Comparison of ENCODE assay signal across 8 cellular contexts in the genomic region with DNA sequence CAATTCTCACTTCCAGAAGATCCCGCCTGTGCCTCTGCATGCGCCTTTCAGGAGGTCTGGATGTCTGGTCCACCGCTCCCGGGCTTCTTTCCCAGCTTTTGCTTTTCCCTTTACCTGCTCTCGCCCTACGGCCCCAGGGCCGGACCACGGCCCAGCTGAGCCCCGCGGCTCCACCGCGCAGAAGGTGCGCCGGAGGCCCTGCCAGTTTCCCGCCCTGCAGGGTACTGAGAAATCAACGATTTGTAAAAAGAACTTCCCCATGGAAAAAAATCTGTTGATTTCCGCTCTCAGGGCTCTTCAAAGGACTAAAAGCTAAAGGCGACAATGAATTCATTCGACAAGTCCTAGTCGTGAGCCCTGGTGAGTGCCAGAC. TPM values are rescaled to one million over a fixed set of nuclear protein-coding genes. Genes with fewer than 3 reads are reported as not detected.
A peak's percentile ranks its signal among the peaks of the same experiment; 100 is the strongest.
DNase-seq lines count a peak whose midpoint lies in the region; ATAC-seq and TF ChIP-seq lines count a peak whose summit lies in the region.

No MANE protein-coding gene starts in this region.

- TF ChIP-seq POLR2A in lower leg skin (IDR thresholded peaks at IDR 0.05) (no peak), tibial nerve (IDR thresholded peaks at IDR 0.05) (no peak)

- 17 to 20% methylated on average over 20 of the region's 20 CpGs for WGBS in lower leg skin, 2 donors
- WGBS in tibial nerve, 2 donors: 12 to 21% methylated on average over 20 of the region's 20 CpGs

- intact Hi-C loops in lower leg skin (cut with DNase I; ENCODE audit: low total_unique reads): no loop called here

- H3K27me3 Mint-ChIP-seq in activated T-cell treated with anti-CD3 and anti-CD28 coated beads, Interleukin-2, amount 50 U/mL, for 4 hours (ENCODE audit: low read depth): peaks cover 4% of the 10 kb centered on the region

- peaks cover 24% of the 10 kb centered on the region for H3K4me1 Mint-ChIP-seq in activated T-cell treated with anti-CD3 and anti-CD28 coated beads, Interleukin-2, amount 50 U/mL, for 4 hours (ENCODE audit: low read depth)

- H3K4me1 ChIP-seq in tibial nerve: peaks cover 0 to 8% (median 0%) of the 10 kb centered on the region in 4 donors

- peak overlapping the region; percentile 88 for H3K4me3 Mint-ChIP-seq in activated T-cell treated with anti-CD3 and anti-CD28 coated beads, Interleukin-2, amount 50 U/mL, for 4 hours

- H3K9me3 ChIP-seq in tibial nerve: no peaks in the 10 kb centered on the region

- H3K27ac ChIP-seq in caudate nucleus (ENCODE audit: low read depth, low read length) (peak overlapping the region; percentile 89), tibial nerve (peak overlapping the region; percentile 81 to 97 (median 89))

- TF ChIP-seq CTCF in lower leg skin (IDR thresholded peaks at IDR 0.05) (no peak), tibial nerve (IDR thresholded peaks at IDR 0.05) (no peak)

- H3K36me3 Mint-ChIP-seq in activated T-cell treated with anti-CD3 and anti-CD28 coated beads, Interleukin-2, amount 50 U/mL, for 4 hours (ENCODE audit: insufficient read depth): no peaks in the 10 kb centered on the region

- H3K27me3 ChIP-seq in tibial nerve: no peaks in the 10 kb centered on the region

- H3K36me3 ChIP-seq in tibial nerve: no peaks in the 10 kb centered on the region

- peak; percentile 9 to 41 for ATAC-seq in activated T-cell treated with anti-CD3 and anti-CD28 coated beads, Interleukin-2, amount 50 U/mL, for 4 hours
- no peak for ATAC-seq in GM21786 (IDR thresholded peaks at IDR 0.05; ENCODE audit: unreplicated experiment)

- H3K4me3 ChIP-seq in lower leg skin (ENCODE audit: low read depth, poor library complexity, severe bottlenecking) (peak overlapping the region; percentile 56), tibial nerve (peak overlapping the region; percentile 57 to 70 (median 59))

- no peaks in the 10 kb centered on the region for H3K9me3 Mint-ChIP-seq in activated T-cell treated with anti-CD3 and anti-CD28 coated beads, Interleukin-2, amount 50 U/mL, for 4 hours

- TF ChIP-seq EP300 in tibial nerve (IDR thresholded peaks at IDR 0.05): no peak

- no peak for DNase-seq in activated T-cell treated with anti-CD3 and anti-CD28 coated beads, Interleukin-2, amount 50 U/mL, for 4 hours
- DNase-seq in activated T-cell treated with anti-CD3 and anti-CD28 coated beads for 4 hours: no peak
- DNase-seq in caudate nucleus (lab: John Stamatoyannopoulos, UW): peak in 6 of 61 donors; percentile 38 to 70 (median 58)
- DNase-seq in lower leg skin (ENCODE audit: low spot score in 2 of 2): no peak
- no peak for DNase-seq in tibial nerve (ENCODE audit: low spot score in 2 of 2)
- DNase-seq in NCI-H82 (lab: John Stamatoyannopoulos, UW): no peak
- DNase-seq in stimulated activated naive CD4-positive, alpha-beta T cell (lab: John Stamatoyannopoulos, UW): no peak

RNA-seq across cellular contexts. Expression of gene RNU1-2, which starts 7.0 kb away (rescaled TPM):
- total RNA-seq in activated T-cell treated with anti-CD3 and anti-CD28 coated beads, Interleukin-2, amount 50 U/mL, for 4 hours: 1,000 to 10,000 TPM; 1,321 to 1,622 (median 1,616) TPM
- total RNA-seq in lower leg skin (under 1 TPM in 3 of 4 donors, not detected in 1; under 0.01 TPM), tibial nerve (under 1 TPM; under 0.01 TPM)

RNA-seq across cellular contexts. Expression of gene CROCC, which starts 32.9 kb away (rescaled TPM):
- total RNA-seq in activated T-cell treated with anti-CD3 and anti-CD28 coated beads, Interleukin-2, amount 50 U/mL, for 4 hours: 10 to 100 TPM; 20.0 to 24.7 (median 20.3) TPM
- 10 to 100 TPM; 19.5 to 63.8 (median 23.3) TPM for total RNA-seq in lower leg skin
- total RNA-seq in tibial nerve: 100 to 1,000 TPM in 1 of 4 donors, 10 to 100 TPM in 3; 22.3 to 164 (median 68.4) TPM

Comparison
In these comparisons a context has a peak if more than half of its experiments do, and no peak if none do; other contexts are left out.
1. RNA of gene RNU1-2, which starts 7.0 kb away (total RNA-seq): 1,321 to 1,622 TPM in activated T-cell treated with anti-CD3 and anti-CD28 coated beads, Interleukin-2, amount 50 U/mL, for 4 hours; under 0.01 TPM in lower leg skin and under 0.01 TPM in tibial nerve; every median in the first group is over 1,000 times any median in the second.